In genomic region chr12:126742326-126742725, GRCh38 we compare ENCODE assay signal across 20 cellular contexts.
"Had no signal": no experiment of that assay in that cellular context is flagged by ENCODE, and none has a peak within 500 bp of the region (broad histone marks: within the 10 kb centered on the region; RNA-seq: fewer than 3 reads in every experiment).

No MANE protein-coding gene starts in this region.

- H3K27me3 ChIP-seq: foreskin keratinocyte, neural progenitor cell, pancreas, tibial nerve had no signal

- H3K27ac ChIP-seq: epithelial cell of prostate, foreskin keratinocyte, neural progenitor cell, pancreas, tibial nerve had no signal

- H3K4me1 ChIP-seq: foreskin keratinocyte, neural progenitor cell, pancreas, tibial nerve had no signal

- H3K27ac Mint-ChIP-seq: activated naive CD4-positive, alpha-beta T cell treated with anti-CD3 and anti-CD28 coated beads, Interleukin-2, amount 50 U/mL, for 24 hours; dendritic cell treated with granulocyte-macrophage colony-stimulating factor and Interleukin-4, amounts not matched to agents 40 ng/mL and 50 ng/mL, for 4 days; effector memory CD8-positive, alpha-beta T cell; immature natural killer cell; naive thymus-derived CD4-positive, alpha-beta T cell; neural progenitor cell; T-helper 2 cell treated with Interferon-gamma antibody and Interleukin-4, amounts not matched to agents 5 μg/mL and 100 μg/mL, for 36 hours had no signal

- H3K9me3 ChIP-seq: pancreas, tibial nerve had no signal

- H3K9me3 Mint-ChIP-seq: activated naive CD4-positive, alpha-beta T cell treated with anti-CD3 and anti-CD28 coated beads, Interleukin-2, amount 50 U/mL, for 24 hours; central memory CD8-positive, alpha-beta T cell; dendritic cell treated with granulocyte-macrophage colony-stimulating factor and Interleukin-4, amounts not matched to agents 40 ng/mL and 50 ng/mL, for 4 days; naive thymus-derived CD4-positive, alpha-beta T cell; neural progenitor cell; T-helper 2 cell treated with Interferon-gamma antibody and Interleukin-4, amounts not matched to agents 5 μg/mL and 100 μg/mL, for 36 hours had no signal

- H3K36me3 Mint-ChIP-seq: activated naive CD4-positive, alpha-beta T cell treated with anti-CD3 and anti-CD28 coated beads, Interleukin-2, amount 50 U/mL, for 24 hours; brain; immature natural killer cell; naive thymus-derived CD4-positive, alpha-beta T cell; neural progenitor cell had no signal

- DNase-seq: activated CD4-positive, alpha-beta T cell treated with anti-CD3 and anti-CD28 coated beads, Interleukin-2, amount 50 U/mL, for 4 hours; activated gamma-delta T cell; effector memory CD8-positive, alpha-beta T cell; foreskin keratinocyte; glutamatergic neuron; immature natural killer cell; mesenchymal stem cell; naive thymus-derived CD4-positive, alpha-beta T cell; pancreas; stimulated activated CD4-positive, alpha-beta T cell treated with anti-CD3 and anti-CD28 coated beads, Interleukin-12 subunit alpha, Interleukin-12 subunit beta, amount 100 ng/mL, for 4 hours; stimulated activated CD4-positive, alpha-beta T cell treated with anti-CD3 and anti-CD28 coated beads, Interleukin-1b, Interleukin-23, amount 100 ng/mL, for 48 hours; stimulated activated naive CD4-positive, alpha-beta T cell treated with Interleukin-2 at 50 U/mL for 16 hours had no signal

- H3K4me1 Mint-ChIP-seq: activated naive CD4-positive, alpha-beta T cell treated with anti-CD3 and anti-CD28 coated beads, Interleukin-2, amount 50 U/mL, for 24 hours; brain; immature natural killer cell; naive thymus-derived CD4-positive, alpha-beta T cell; neural progenitor cell had no signal

- H3K4me3 ChIP-seq: neural progenitor cell, pancreas, tibial nerve had no signal

- H3K36me3 ChIP-seq: neural progenitor cell, pancreas, tibial nerve had no signal

- H3K27me3 Mint-ChIP-seq: activated naive CD4-positive, alpha-beta T cell treated with anti-CD3 and anti-CD28 coated beads, Interleukin-2, amount 50 U/mL, for 24 hours; central memory CD8-positive, alpha-beta T cell; dendritic cell treated with granulocyte-macrophage colony-stimulating factor and Interleukin-4, amounts not matched to agents 40 ng/mL and 50 ng/mL, for 4 days; effector memory CD8-positive, alpha-beta T cell; naive thymus-derived CD4-positive, alpha-beta T cell had no signal

- H3K4me3 Mint-ChIP-seq: activated naive CD4-positive, alpha-beta T cell treated with anti-CD3 and anti-CD28 coated beads, Interleukin-2, amount 50 U/mL, for 24 hours; brain; central memory CD8-positive, alpha-beta T cell; dendritic cell treated with granulocyte-macrophage colony-stimulating factor and Interleukin-4, amounts not matched to agents 40 ng/mL and 50 ng/mL, for 4 days; effector memory CD8-positive, alpha-beta T cell; immature natural killer cell; naive thymus-derived CD4-positive, alpha-beta T cell; neural progenitor cell; T-helper 2 cell treated with Interferon-gamma antibody and Interleukin-4, amounts not matched to agents 5 μg/mL and 100 μg/mL, for 36 hours had no signal
